Comparison of ENCODE assay signal across 21 cellular contexts in the genomic region with DNA sequence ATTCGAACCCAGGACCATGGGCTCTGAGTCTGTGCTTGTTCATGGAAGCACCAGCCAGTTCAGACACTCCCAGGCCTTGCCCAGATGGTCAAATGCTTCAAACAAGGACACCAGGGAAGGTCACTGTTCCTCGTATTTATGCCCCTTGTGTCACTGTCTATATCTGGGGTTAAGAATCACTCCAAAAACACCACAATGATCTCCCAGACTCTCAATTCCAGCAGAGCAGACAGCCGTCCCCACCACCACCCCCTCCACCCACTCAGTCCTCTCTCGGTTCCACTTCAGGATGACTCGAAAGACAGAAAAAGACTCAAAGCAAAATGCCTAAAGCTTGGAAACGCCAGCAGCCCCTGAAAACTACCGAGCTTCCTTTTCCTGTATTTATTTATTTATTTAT.
"Had no signal": no experiment of that assay in that cellular context is flagged by ENCODE, and none has a peak within 500 bp of the region (broad histone marks: within the 10 kb centered on the region; RNA-seq: fewer than 3 reads in every experiment).

No MANE protein-coding gene starts in this region.

- FAIRE-seq: astrocyte, colon, endothelial cell of umbilical vein had no signal

- H3K4me3 ChIP-seq: cardiac muscle cell, heart right ventricle, spleen, upper lobe of left lung had no signal

- H3K9me3 ChIP-seq: heart right ventricle, spleen, upper lobe of left lung had no signal

- DNase-seq: activated CD4-positive, CD25-positive, alpha-beta regulatory T cell treated with anti-CD3 and anti-CD28 coated beads, Interleukin-2, amount 50 U/mL, for 72 hours; activated CD8-positive, alpha-beta memory T cell treated with anti-CD3 and anti-CD28 coated beads, Interleukin-2, amount 50 U/mL, for 4 hours; activated CD8-positive, alpha-beta T cell treated with anti-CD3 and anti-CD28 coated beads for 36 hours; activated naive CD4-positive, alpha-beta T cell treated with Interleukin-2 at 50 U/mL for 16 hours; effector CD4-positive, alpha-beta T cell; foreskin melanocyte; heart right ventricle; islet precursor cell; naive B cell; right cardiac atrium; spleen; stimulated activated CD4-positive, alpha-beta T cell treated with anti-CD3 and anti-CD28 coated beads, Interleukin-1b, Interleukin-23, amount 100 ng/mL, for 48 hours; stimulated activated naive CD4-positive, alpha-beta T cell; substantia nigra; upper lobe of left lung had no signal

- H3K36me3 ChIP-seq: cardiac muscle cell, upper lobe of left lung had no signal

- ATAC-seq: activated CD8-positive, alpha-beta T cell treated with anti-CD3 and anti-CD28 coated beads for 36 hours; left lobe of liver; right cardiac atrium had no signal

- H3K4me3 Mint-ChIP-seq: activated CD8-positive, alpha-beta T cell treated with anti-CD3 and anti-CD28 coated beads for 36 hours; activated T-helper 1 cell treated with anti-CD3 and anti-CD28 coated beads, Interleukin-12 subunit alpha, Interleukin-12 subunit beta, Interleukin-2, Interleukin-4 antibody, amounts not matched to agents 30 ng/mL and 10 ng/mL and 1 ng/mL, durations not matched to agents 14 hours and 24 hours and 36 hours had no signal

- H3K9me3 Mint-ChIP-seq: activated CD8-positive, alpha-beta T cell treated with anti-CD3 and anti-CD28 coated beads for 36 hours; activated T-helper 1 cell treated with anti-CD3 and anti-CD28 coated beads, Interleukin-12 subunit alpha, Interleukin-12 subunit beta, Interleukin-2, Interleukin-4 antibody, amounts not matched to agents 30 ng/mL and 10 ng/mL and 1 ng/mL, durations not matched to agents 14 hours and 24 hours and 36 hours had no signal

- H3K36me3 Mint-ChIP-seq: naive B cell had no signal

- H3K27me3 Mint-ChIP-seq: activated CD8-positive, alpha-beta T cell treated with anti-CD3 and anti-CD28 coated beads for 36 hours; naive B cell had no signal

- H3K27ac Mint-ChIP-seq: activated CD8-positive, alpha-beta T cell treated with anti-CD3 and anti-CD28 coated beads for 36 hours; activated T-helper 1 cell treated with anti-CD3 and anti-CD28 coated beads, Interleukin-12 subunit alpha, Interleukin-12 subunit beta, Interleukin-2, Interleukin-4 antibody, amounts not matched to agents 30 ng/mL and 10 ng/mL and 1 ng/mL, durations not matched to agents 14 hours and 24 hours and 36 hours had no signal

- H3K27ac ChIP-seq: cardiac muscle cell, upper lobe of left lung had no signal

- H3K27me3 ChIP-seq: cardiac muscle cell, heart right ventricle, spleen, upper lobe of left lung had no signal
